In the genomic region with DNA sequence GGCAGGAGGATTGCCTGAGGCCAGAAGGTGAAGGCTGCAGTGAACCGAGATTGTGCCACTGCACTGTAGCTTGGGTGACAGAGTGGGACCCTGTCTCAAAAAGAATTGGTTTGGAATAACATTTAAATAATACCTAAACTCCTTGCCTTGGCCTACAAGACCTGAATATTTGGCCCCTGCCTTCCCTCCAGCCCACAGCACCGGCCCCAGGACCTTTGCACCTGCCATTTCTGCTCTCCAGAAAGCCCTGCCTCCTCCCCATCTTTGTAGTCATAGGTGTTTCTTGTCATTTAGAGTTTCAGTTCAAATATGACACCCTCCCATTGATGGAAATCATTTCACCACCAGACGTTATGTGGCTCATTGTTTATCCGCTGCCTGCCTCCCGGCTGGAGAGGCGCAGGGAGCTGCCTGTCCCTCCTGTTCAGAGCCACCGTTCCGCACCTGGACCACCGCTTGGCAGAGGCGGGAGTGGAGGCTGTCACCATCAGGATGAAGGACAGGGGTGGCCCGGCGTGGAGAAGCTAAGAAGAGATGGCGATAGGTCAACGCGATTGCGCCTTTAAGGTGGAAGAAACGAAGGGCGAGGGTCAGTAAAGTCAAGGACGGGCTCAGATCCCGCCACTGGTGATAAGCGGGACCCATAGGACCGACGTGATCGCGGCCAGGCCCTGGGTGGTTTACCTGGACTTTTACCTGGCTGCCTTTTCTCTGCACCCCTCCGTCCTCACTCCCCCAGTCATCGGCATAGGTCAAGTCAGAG, we compare ENCODE assay signal across 8 cellular contexts. TPM values are rescaled to one million over a fixed set of nuclear protein-coding genes. Genes with fewer than 3 reads are reported as not detected.
DNase-seq lines count a peak whose midpoint lies in the region; ATAC-seq and TF ChIP-seq lines count a peak whose summit lies in the region.

No MANE protein-coding gene starts in this region.

- peaks cover 64% of the 10 kb centered on the region for H3K4me1 ChIP-seq in DND-41 (ENCODE audit: insufficient read depth, low read length)
- peaks cover 4 to 58% (median 41%) of the 10 kb centered on the region in 4 donors for H3K4me1 ChIP-seq in Peyer's patch
- H3K4me1 ChIP-seq in endodermal cell (ENCODE audit: control insufficient read depth, insufficient read depth, low read length), result peaks cover 9% of the 10 kb centered on the region

- H4K20me1 ChIP-seq in DND-41 (ENCODE audit: insufficient read depth, low read length), result peaks cover 36% of the 10 kb centered on the region

- H3K4me3 ChIP-seq in DND-41 (ENCODE audit: low read depth in 1 of 2, low read length in 2 of 2) (peak overlapping the region in 1 of 2 experiments; percentile 73; a peak in 2 of 4 replicates), Peyer's patch (peak overlapping the region; percentile 65 to 91 (median 74)), endodermal cell (ENCODE audit: low read length) (no peak overlapping the region)

- H3K36me3 ChIP-seq in DND-41 (ENCODE audit: insufficient read depth, low read length), result no peaks in the 10 kb centered on the region
- H3K36me3 ChIP-seq in Peyer's patch, result no peaks in the 10 kb centered on the region
- no peaks in the 10 kb centered on the region for H3K36me3 ChIP-seq in endodermal cell (ENCODE audit: control insufficient read depth, insufficient read depth, low read length)

- DNase-seq in DND-41 (no peak), Peyer's patch (no peak), endodermal cell (no peak), osteocyte (ENCODE audit: extremely low spot score, unreplicated experiment) (peak; percentile 67), GOT3 (lab: John Stamatoyannopoulos, UW) (no peak), HK-2 (ENCODE audit: unreplicated experiment) (no peak), NCI-H526 (lab: John Stamatoyannopoulos, UW) (no peak)

- TF ChIP-seq CTCF in DND-41 (IDR thresholded peaks at IDR 0.05; ENCODE audit: borderline replicate concordance, extremely low read depth, low read length, poor library complexity, severe bottlenecking) (no peak), Peyer's patch (IDR thresholded peaks at IDR 0.05) (no peak), endodermal cell (conservative IDR thresholded peaks at IDR 0.05) (no peak), osteocyte (IDR thresholded peaks at IDR 0.05) (no peak)

- H3K4me3 Mint-ChIP-seq in endodermal cell, result peak overlapping the region; percentile 63
- peak overlapping the region; percentile 66 for H3K4me3 Mint-ChIP-seq in osteocyte (ENCODE audit: unreplicated experiment)

- H2AFZ ChIP-seq in DND-41 (ENCODE audit: low read depth, low read length), result peak overlapping the region; percentile 77

- no peak for TF ChIP-seq POLR2A in Peyer's patch (IDR thresholded peaks at IDR 0.05)

- H3K9me3 ChIP-seq in DND-41 (ENCODE audit: insufficient read depth, low read length, severe bottlenecking) (no peaks in the 10 kb centered on the region), Peyer's patch (no peaks in the 10 kb centered on the region), endodermal cell (ENCODE audit: control insufficient read depth, low read length) (no peaks in the 10 kb centered on the region)

- 79 to 82% methylated on average over 23 to 27 of the region's 27 CpGs for WGBS in endodermal cell (ENCODE audit: insufficient coverage in 1 of 2, insufficient read length in 1 of 2), 2 experiments

- H3K36me3 Mint-ChIP-seq in endodermal cell (ENCODE audit: low read depth) (no peaks in the 10 kb centered on the region), osteocyte (ENCODE audit: unreplicated experiment) (no peaks in the 10 kb centered on the region)

- H3K27ac ChIP-seq in DND-41 (ENCODE audit: low read length) (peak overlapping the region; percentile 13), Peyer's patch (peak overlapping the region; percentile 86 to 96 (median 92)), endodermal cell (ENCODE audit: low read depth, low read length) (no peak overlapping the region)

- peaks cover 41% of the 10 kb centered on the region for H3K79me2 ChIP-seq in DND-41 (ENCODE audit: insufficient read depth, low read length)

- H3K27me3 Mint-ChIP-seq in endodermal cell (ENCODE audit: insufficient read depth), result peaks cover 41% of the 10 kb centered on the region
- H3K27me3 Mint-ChIP-seq in osteocyte (ENCODE audit: unreplicated experiment), result peaks cover 3% of the 10 kb centered on the region

- H3K27ac Mint-ChIP-seq in endodermal cell (peak overlapping the region; percentile 84), osteocyte (ENCODE audit: unreplicated experiment) (peak overlapping the region; percentile 73)

- peak overlapping the region; percentile 73 for H3K4me2 ChIP-seq in DND-41 (ENCODE audit: insufficient read depth, low read length)

- ATAC-seq in DND-41 (ENCODE audit: insufficient read depth, low read depth) (no peak), GM21447 (IDR thresholded peaks at IDR 0.05; ENCODE audit: unreplicated experiment) (no peak)

- H3K27me3 ChIP-seq in DND-41 (ENCODE audit: insufficient read depth, low read length, poor library complexity) (no peaks in the 10 kb centered on the region), Peyer's patch (no peaks in the 10 kb centered on the region), endodermal cell (ENCODE audit: control insufficient read depth, insufficient read depth, low read length, poor library complexity, severe bottlenecking) (no peaks in the 10 kb centered on the region)

- H3K9ac ChIP-seq in DND-41 (ENCODE audit: low read depth, low read length), result peak overlapping the region; percentile 86
- H3K9ac ChIP-seq in endodermal cell (ENCODE audit: extremely low read depth, low read length, poor library complexity, severe bottlenecking), result no peak overlapping the region

- peaks cover 42% of the 10 kb centered on the region for H3K4me1 Mint-ChIP-seq in endodermal cell
- peaks cover 57% of the 10 kb centered on the region for H3K4me1 Mint-ChIP-seq in osteocyte (ENCODE audit: unreplicated experiment)

- H3K9me3 Mint-ChIP-seq in endodermal cell (no peaks in the 10 kb centered on the region), osteocyte (ENCODE audit: unreplicated experiment) (no peaks in the 10 kb centered on the region)

RNA-seq across cellular contexts. Expression of a gene that starts 0.6 kb away (rescaled TPM):
- 10 to 100 TPM; 28.7 to 69.3 (median 44.0) TPM for total RNA-seq in Peyer's patch
- total RNA-seq in endodermal cell, result 10 to 100 TPM; 23.9 to 24.3 TPM
- 20.8 TPM for polyA plus RNA-seq in endodermal cell (2013, experiment 1 of 2)
- 17.4 TPM for polyA plus RNA-seq in endodermal cell (2013, experiment 2 of 2)
- total RNA-seq in osteocyte, result 24.1 and 26.7 TPM in 2 replicates
